Comparison of ENCODE assay signal across 26 cellular contexts in the genomic region with DNA sequence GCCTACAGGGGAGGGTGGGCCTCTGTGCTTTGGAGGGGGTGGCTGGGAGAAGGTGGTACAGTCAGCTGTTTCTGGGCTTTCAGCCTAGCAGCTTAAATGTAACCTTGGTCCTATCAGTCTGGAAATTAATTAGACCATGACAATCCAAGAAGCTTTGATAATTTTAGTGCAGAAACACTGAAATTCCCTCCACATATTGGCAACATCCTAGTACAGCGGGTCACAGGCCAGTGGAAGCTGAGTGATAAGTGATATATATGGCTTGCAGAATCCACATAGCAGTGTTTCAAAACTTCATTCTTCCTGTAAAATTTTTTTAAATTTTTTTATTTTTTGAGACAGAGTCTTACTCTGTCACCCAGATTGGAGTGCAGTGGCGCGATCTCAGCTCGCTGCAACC.
A peak's percentile ranks its signal among the peaks of the same experiment; 100 is the strongest.
DNase-seq lines count a peak whose midpoint lies in the region; ATAC-seq, FAIRE-seq and TF ChIP-seq lines count a peak whose summit lies in the region.
"Had no signal": no experiment of that assay in that cellular context is flagged by ENCODE, and none has a peak within 500 bp of the region (broad histone marks: within the 10 kb centered on the region; RNA-seq: fewer than 3 reads in every experiment).

No MANE protein-coding gene starts in this region.

- no peaks in the 10 kb centered on the region for H3K9me2 ChIP-seq in GM23248 (ENCODE audit: insufficient read depth)

- peak; percentile 29 for FAIRE-seq in astrocyte (lab: Jason Lieb, UNC)
- FAIRE-seq: A204.1, GM12878, GM12892, GM18507 had no signal

- no peaks in the 10 kb centered on the region for H3K36me3 ChIP-seq in adrenal gland (replicated peaks in 1 of 2)
- no peaks in the 10 kb centered on the region for H3K36me3 ChIP-seq in astrocyte (ENCODE audit: insufficient read depth, low read length)
- H3K36me3 ChIP-seq in upper lobe of right lung = no peaks in the 10 kb centered on the region
- H3K36me3 ChIP-seq in GM23248 (ENCODE audit: low read depth) = no peaks in the 10 kb centered on the region
- H3K36me3 ChIP-seq: BE2C had no signal

- intact Hi-C loops in adrenal gland (cut with DNase I) = no loop called here
- intact Hi-C loops in upper lobe of right lung (cut with DNase I) = no loop called here

- TF ChIP-seq CTCF in adrenal gland (IDR thresholded peaks at IDR 0.05) (no peak), astrocyte (IDR thresholded peaks at IDR 0.05; ENCODE audit: insufficient read depth, low read depth, low read length) (no peak), upper lobe of right lung (IDR thresholded peaks at IDR 0.05) (no peak)

- H3K27me3 Mint-ChIP-seq in astrocyte (ENCODE audit: low read depth, unreplicated experiment) = no peaks in the 10 kb centered on the region
- H3K27me3 Mint-ChIP-seq: CD4-positive, alpha-beta memory T cell; CD4-positive, CD25-positive, alpha-beta regulatory T cell; CD8-positive, alpha-beta memory T cell had no signal

- peak; percentile 10 for ATAC-seq in upper lobe of right lung
- ATAC-seq: GM12878 had no signal

- H3K36me3 Mint-ChIP-seq in astrocyte (ENCODE audit: low read depth, unreplicated experiment) = peaks cover 14% of the 10 kb centered on the region

- no peaks in the 10 kb centered on the region for H3K4me1 Mint-ChIP-seq in astrocyte (ENCODE audit: low read depth, unreplicated experiment)

- no peak overlapping the region for H3K27ac Mint-ChIP-seq in astrocyte (ENCODE audit: unreplicated experiment)
- H3K27ac Mint-ChIP-seq: CD14-positive monocyte had no signal

- H2AFZ ChIP-seq in astrocyte (ENCODE audit: low read depth, low read length) (no peak overlapping the region), GM23248 (no peak overlapping the region)

- no peak overlapping the region for H3K4me3 Mint-ChIP-seq in astrocyte (ENCODE audit: unreplicated experiment)
- H3K4me3 Mint-ChIP-seq: CD14-positive monocyte; CD4-positive, alpha-beta memory T cell; CD4-positive, CD25-positive, alpha-beta regulatory T cell; CD8-positive, alpha-beta memory T cell had no signal

- H3K9me3 Mint-ChIP-seq in astrocyte (ENCODE audit: unreplicated experiment) = peaks cover 1% of the 10 kb centered on the region
- H3K9me3 Mint-ChIP-seq: CD8-positive, alpha-beta memory T cell had no signal

- H3K79me2 ChIP-seq in astrocyte (ENCODE audit: insufficient read depth, low read length) (no peaks in the 10 kb centered on the region), GM23248 (ENCODE audit: insufficient read depth) (no peaks in the 10 kb centered on the region)

- H3K27me3 ChIP-seq in adrenal gland (no peaks in the 10 kb centered on the region), astrocyte (ENCODE audit: insufficient read depth, low read length) (no peaks in the 10 kb centered on the region), upper lobe of right lung (no peaks in the 10 kb centered on the region), GM23248 (replicated peaks; ENCODE audit: insufficient read depth) (no peaks in the 10 kb centered on the region)
- H3K27me3 ChIP-seq: BE2C, BLaER1 had no signal

- DNase-seq in adrenal gland (peak in 5 of 7 donors; percentile 45 to 68 (median 58)), astrocyte (ENCODE audit: low read depth) (no peak), upper lobe of right lung (no peak), dermis blood vessel endothelial cell (no peak), GM23248 (no peak)
- DNase-seq: 8988T; ACHN; BE2C; C1 segment of cervical spinal cord; CD4-positive, alpha-beta memory T cell; CD4-positive, CD25-positive, alpha-beta regulatory T cell; CD8-positive, alpha-beta memory T cell; COR-L47; DMS 273 treated with DMSO at 0.1 percent for 48 hours; DMS153; DMS53; DMS79; DND-41; EL; GDM1 had no signal

- H3K4me2 ChIP-seq in astrocyte (ENCODE audit: low read length) (no peak overlapping the region), GM23248 (ENCODE audit: unreplicated experiment) (no peak overlapping the region)
- H3K4me2 ChIP-seq: BLaER1 had no signal

- H3K27ac ChIP-seq in adrenal gland = peak overlapping the region; percentile 14 to 52 (median 41)
- no peak overlapping the region for H3K27ac ChIP-seq in astrocyte (ENCODE audit: low read depth, low read length)
- H3K27ac ChIP-seq in upper lobe of right lung = no peak overlapping the region
- no peak overlapping the region for H3K27ac ChIP-seq in GM23248
- H3K27ac ChIP-seq: BLaER1 had no signal

- H3F3A ChIP-seq in GM23248 (ENCODE audit: insufficient read depth) = no peaks in the 10 kb centered on the region

- no peaks in the 10 kb centered on the region for H3K9me3 ChIP-seq in adrenal gland (replicated peaks in 1 of 3)
- H3K9me3 ChIP-seq in astrocyte (ENCODE audit: insufficient read depth, low read depth, low read length) = no peaks in the 10 kb centered on the region
- no peaks in the 10 kb centered on the region for H3K9me3 ChIP-seq in upper lobe of right lung
- no peaks in the 10 kb centered on the region for H3K9me3 ChIP-seq in GM23248 (ENCODE audit: low read depth)
- H3K9me3 ChIP-seq: BE2C, BLaER1 had no signal

- no peaks in the 10 kb centered on the region for H4K20me1 ChIP-seq in astrocyte (ENCODE audit: insufficient read depth, low read length)
- no peaks in the 10 kb centered on the region for H4K20me1 ChIP-seq in GM23248 (ENCODE audit: insufficient read depth)
- H4K20me1 ChIP-seq: BLaER1 had no signal

- 72 to 79% (median 79%) methylated on average over 4 of the region's 4 CpGs for WGBS in adrenal gland, 4 donors
- 95 to 97% methylated on average over 4 of the region's 4 CpGs for WGBS in GM23248 (ENCODE audit: low coverage in 1 of 2, low lambda C conversion rate in 2 of 2, missing lambda C conversion rate in 2 of 2), 2 experiments

- TF ChIP-seq POLR2A in adrenal gland (IDR thresholded peaks at IDR 0.05) = no peak

- no peak overlapping the region for H3K4me3 ChIP-seq in adrenal gland
- no peak overlapping the region for H3K4me3 ChIP-seq in astrocyte (ENCODE audit: insufficient read depth, low read depth, low read length)
- H3K4me3 ChIP-seq in upper lobe of right lung = no peak overlapping the region
- H3K4me3 ChIP-seq in GM23248 = no peak overlapping the region
- H3K4me3 ChIP-seq: BLaER1, GM12878 had no signal

- H3K9ac ChIP-seq in astrocyte (ENCODE audit: low read length) (no peak overlapping the region), GM23248 (no peak overlapping the region)
- H3K9ac ChIP-seq: BLaER1 had no signal

- in situ Hi-C loops in GM23248 (cut with MboI) = no loop called here

- H3K4me1 ChIP-seq in adrenal gland (replicated peaks in 1 of 2) = peaks cover 9 to 13% of the 10 kb centered on the region in 2 donors
- no peaks in the 10 kb centered on the region for H3K4me1 ChIP-seq in astrocyte (ENCODE audit: insufficient read depth, low read length)
- no peaks in the 10 kb centered on the region for H3K4me1 ChIP-seq in upper lobe of right lung
- H3K4me1 ChIP-seq in GM23248 (ENCODE audit: insufficient read depth) = no peaks in the 10 kb centered on the region
- H3K4me1 ChIP-seq: BE2C, BLaER1 had no signal

Comparison
In these comparisons a context has a peak if more than half of its experiments do, and no peak if none do; other contexts are left out.
1. DNase-seq: peak in adrenal gland (5 of 7); none in astrocyte (single experiment), upper lobe of right lung (single experiment), dermis blood vessel endothelial cell (single experiment) and GM23248 (single experiment).
2. H3K27ac ChIP-seq: peak in adrenal gland (5 of 5); none in astrocyte (single experiment), upper lobe of right lung (single experiment) and GM23248 (single experiment).